In genomic region chr9:4490705-4491620, GRCh38 we compare ENCODE assay signal across 8 cellular contexts.
DNase-seq lines count a peak whose midpoint lies in the region; ATAC-seq lines count a peak whose summit lies in the region.

No MANE protein-coding gene starts in this region.

- no peaks in the 10 kb centered on the region for H3K9me3 Mint-ChIP-seq in effector memory CD8-positive, alpha-beta T cell

- H3K27me3 ChIP-seq in muscle layer of duodenum (ENCODE audit: low read depth, low read length) = peaks cover 10% of the 10 kb centered on the region

- ATAC-seq in GM21515 (IDR thresholded peaks at IDR 0.05; ENCODE audit: unreplicated experiment) = peak; percentile 12
- no peak for ATAC-seq in effector memory CD8-positive, alpha-beta T cell (replicated peaks)
- ATAC-seq in HG03342 (IDR thresholded peaks at IDR 0.05; ENCODE audit: unreplicated experiment) = no peak

- DNase-seq in ELF-1 (ENCODE audit: low read depth, low spot score) (peak; percentile 18), NCI-H1092 treated with DMSO at 0.1 percent for 48 hours (lab: John Stamatoyannopoulos, UW) (peak; percentile 10), pons (ENCODE audit: low spot score) (no peak)
- no peak for DNase-seq in effector memory CD8-positive, alpha-beta T cell
- no peak for DNase-seq in activated effector memory CD4-positive, alpha-beta T cell treated with anti-CD3 and anti-CD28 coated beads, Interleukin-2, amount 50 U/mL, for 16 hours

- H3K36me3 ChIP-seq in muscle layer of duodenum (ENCODE audit: control insufficient read depth in 1 of 2, insufficient read depth in 2 of 2, low read length in 2 of 2) = no peaks in the 10 kb centered on the region

- H3K4me3 ChIP-seq in muscle layer of duodenum (ENCODE audit: low read depth in 1 of 2, low read length in 2 of 2) = peak overlapping the region; percentile 79 to 85

- peaks cover 45 to 62% of the 10 kb centered on the region in 2 donors for H3K27me3 Mint-ChIP-seq in effector memory CD8-positive, alpha-beta T cell

- peaks cover 17% of the 10 kb centered on the region in 2 donors for H3K4me1 Mint-ChIP-seq in effector memory CD8-positive, alpha-beta T cell (ENCODE audit: low read depth in 2 of 2)

- H3K4me1 ChIP-seq in muscle layer of duodenum (ENCODE audit: control insufficient read depth in 1 of 2, insufficient read depth in 2 of 2, low read length in 2 of 2) = peaks cover 7 to 17% of the 10 kb centered on the region in 2 donors

- H3K4me3 Mint-ChIP-seq in effector memory CD8-positive, alpha-beta T cell = peak overlapping the region; percentile 75 to 76

- H3K9me3 ChIP-seq in muscle layer of duodenum (ENCODE audit: control insufficient read depth in 1 of 2, low read length in 2 of 2) = no peaks in the 10 kb centered on the region

- no peak overlapping the region for H3K27ac ChIP-seq in muscle layer of duodenum (ENCODE audit: low read length)

- no peak overlapping the region for H3K27ac Mint-ChIP-seq in effector memory CD8-positive, alpha-beta T cell

- no peaks in the 10 kb centered on the region for H3K36me3 Mint-ChIP-seq in effector memory CD8-positive, alpha-beta T cell (ENCODE audit: insufficient read depth)

Comparison
In these comparisons a context has a peak if more than half of its experiments do, and no peak if none do; other contexts are left out.
1. DNase-seq: peak in ELF-1 (single experiment) and NCI-H1092 treated with DMSO at 0.1 percent for 48 hours (single experiment); none in effector memory CD8-positive, alpha-beta T cell (0 of 3), activated effector memory CD4-positive, alpha-beta T cell treated with anti-CD3 and anti-CD28 coated beads, Interleukin-2, amount 50 U/mL, for 16 hours (single experiment) and pons (single experiment).